ENCODE assay signal across 8 cellular contexts in genomic region chrX:107000013-107000515, GRCh38. TPM values are rescaled to one million over a fixed set of nuclear protein-coding genes. Genes with fewer than 3 reads are reported as not detected.
DNase-seq lines count a peak whose midpoint lies in the region; ATAC-seq and TF ChIP-seq lines count a peak whose summit lies in the region.

Gene MORC4 (minus strand): TSS chrX:107000212. CDS start chrX:106999969, 243 bp downstream.

- peak; percentile 13 to 73 (median 47) for DNase-seq in CD8-positive, alpha-beta T cell
- DNase-seq in HuH-7.5 (ENCODE audit: low spot score) = peak; percentile 36
- peak; percentile 67 for DNase-seq in RWPE1 (ENCODE audit: low spot score)
- peak; percentile 71 for DNase-seq in activated naive CD4-positive, alpha-beta T cell treated with Interleukin-2 at 50 U/mL for 16 hours
- peak; percentile 44 for DNase-seq in foreskin melanocyte
- DNase-seq in neural crest cell (ENCODE audit: low read depth, low spot score) = peak; percentile 50

- no peaks in the 10 kb centered on the region for H3K27me3 ChIP-seq in CD8-positive, alpha-beta T cell (ENCODE audit: insufficient read depth, low read length)
- peaks cover 0 to 9% of the 10 kb centered on the region in 2 donors for H3K27me3 ChIP-seq in stomach smooth muscle (ENCODE audit: control insufficient read depth in 1 of 2, insufficient read depth in 2 of 2, low read length in 2 of 2)

- H3K4me3 Mint-ChIP-seq in CD8-positive, alpha-beta T cell = peak within 1 kb of the TSS; percentile 83
- H3K4me3 Mint-ChIP-seq in neural crest cell = peak within 1 kb of the TSS; percentile 87

- peak within 1 kb of the TSS; percentile 21 to 60 for H3K9ac ChIP-seq in stomach smooth muscle (ENCODE audit: low read length in 2 of 2)

- ATAC-seq in CD8-positive, alpha-beta T cell = peak; percentile 73
- ATAC-seq in GM21447 (IDR thresholded peaks at IDR 0.05; ENCODE audit: unreplicated experiment) = peak; percentile 68

- H3K36me3 Mint-ChIP-seq in CD8-positive, alpha-beta T cell = no peaks in the 10 kb centered on the region
- peaks cover 5% of the 10 kb centered on the region for H3K36me3 Mint-ChIP-seq in neural crest cell (ENCODE audit: low read depth)

- H3K9me3 Mint-ChIP-seq in CD8-positive, alpha-beta T cell = no peaks in the 10 kb centered on the region
- peaks cover 5% of the 10 kb centered on the region for H3K9me3 Mint-ChIP-seq in neural crest cell

- peak within 1 kb of the TSS; percentile 35 for H3K27ac ChIP-seq in CD8-positive, alpha-beta T cell (ENCODE audit: low read depth, low read length)
- H3K27ac ChIP-seq in RWPE1 (peak within 1 kb of the TSS; percentile 85), stomach smooth muscle (ENCODE audit: low read length) (peak within 1 kb of the TSS; percentile 37)

- H3K36me3 ChIP-seq in CD8-positive, alpha-beta T cell (ENCODE audit: insufficient read depth, low read length) = no peaks in the 10 kb centered on the region
- H3K36me3 ChIP-seq in stomach smooth muscle (ENCODE audit: control insufficient read depth in 2 of 2, insufficient read depth in 2 of 2, low read length in 2 of 2) = peaks cover 0 to 4% of the 10 kb centered on the region in 2 donors

- H3K4me1 ChIP-seq in CD8-positive, alpha-beta T cell (ENCODE audit: insufficient read depth, low read length) = peaks cover 4% of the 10 kb centered on the region
- no peaks in the 10 kb centered on the region for H3K4me1 ChIP-seq in stomach smooth muscle (ENCODE audit: control insufficient read depth, insufficient read depth, low read length)

- H3K27me3 Mint-ChIP-seq in CD8-positive, alpha-beta T cell (ENCODE audit: low read depth) = peaks cover 3% of the 10 kb centered on the region
- no peaks in the 10 kb centered on the region for H3K27me3 Mint-ChIP-seq in neural crest cell (ENCODE audit: low read depth)

- H3K9me3 ChIP-seq in CD8-positive, alpha-beta T cell (ENCODE audit: low read length) = no peaks in the 10 kb centered on the region
- H3K9me3 ChIP-seq in stomach smooth muscle (ENCODE audit: control insufficient read depth in 2 of 2, low read length in 2 of 2) = no peaks in the 10 kb centered on the region

- peak within 1 kb of the TSS; percentile 86 for H3K27ac Mint-ChIP-seq in CD8-positive, alpha-beta T cell
- no peak within 1 kb of the TSS for H3K27ac Mint-ChIP-seq in neural crest cell (ENCODE audit: unreplicated experiment)

- peak within 1 kb of the TSS; percentile 46 for H3K4me3 ChIP-seq in CD8-positive, alpha-beta T cell (ENCODE audit: low read depth, low read length)
- peak within 1 kb of the TSS; percentile 59 to 77 for H3K4me3 ChIP-seq in stomach smooth muscle (ENCODE audit: low read length in 2 of 2)

- CTCF ChIA-PET in CD8-positive, alpha-beta T cell (lab: Charles Lee) = no interaction called here
- CTCF ChIA-PET in RWPE1 (lab: Yijun Ruan, JAX) = interaction anchor here (0.9 kb wide), 1 partner anchor 19 kb away, joined by 3 read pairs; no protein-coding TSS in a partner anchor

- POLR2A ChIA-PET in CD8-positive, alpha-beta T cell (lab: Charles Lee) = no interaction called here
- POLR2A ChIA-PET in RWPE1 (lab: Yijun Ruan, JAX; ENCODE audit: low non-redundant PET) = no interaction called here

- intact Hi-C loops in CD8-positive, alpha-beta T cell (cut with DNase I, micrococcal nuclease) = loop anchor here in 1 of 2 experiments (5.0 kb wide), 1 partner anchor 117 kb away; the partner anchor contains the start of gene RBM41

- peaks cover 11% of the 10 kb centered on the region for H3K4me1 Mint-ChIP-seq in CD8-positive, alpha-beta T cell (ENCODE audit: low read depth)
- H3K4me1 Mint-ChIP-seq in neural crest cell = peaks cover 10% of the 10 kb centered on the region

- no peak for TF ChIP-seq CTCF in CD8-positive, alpha-beta T cell (IDR thresholded peaks at IDR 0.05)
- no peak for TF ChIP-seq CTCF in RWPE1 (conservative IDR thresholded peaks at IDR 0.05; ENCODE audit: low read depth)
- TF ChIP-seq CTCF in neural crest cell (conservative IDR thresholded peaks at IDR 0.05) = no peak

RNA-seq across cellular contexts. Expression of gene MORC4, which starts in this region (rescaled TPM):
- total RNA-seq in CD8-positive, alpha-beta T cell = 1 to 10 TPM; 8.3 to 8.4 TPM
- total RNA-seq in neural crest cell = 10.1 and 10.6 TPM in 2 replicates

Comparison
In these comparisons a context has a peak if more than half of its experiments do, and no peak if none do; other contexts are left out.
1. Peak in every context shown above with its lines: DNase-seq, ATAC-seq, H3K4me3 ChIP-seq and H3K27ac ChIP-seq.
2. H3K27ac ChIP-seq: peak in every context shown above with its lines; median percentile 85 in RWPE1; 37 in stomach smooth muscle; 35 in CD8-positive, alpha-beta T cell.